8 cellular contexts compared by ENCODE assay signal in genomic region chr3:52537726-52538421, GRCh38. TPM values are rescaled to one million over a fixed set of nuclear protein-coding genes. Genes with fewer than 3 reads are reported as not detected.
A peak's percentile ranks its signal among the peaks of the same experiment; 100 is the strongest.
DNase-seq lines count a peak whose midpoint lies in the region; ATAC-seq, FAIRE-seq and TF ChIP-seq lines count a peak whose summit lies in the region.

No MANE protein-coding gene starts in this region.

- H3K36me3 Mint-ChIP-seq in H9 (ENCODE audit: insufficient read depth in 1 of 3, low read depth in 3 of 3) (peaks cover 17 to 43% (median 27%) of the 10 kb centered on the region in 3 experiments), glutamatergic neuron (ENCODE audit: unreplicated experiment) (no peaks in the 10 kb centered on the region)
- peaks cover 28% of the 10 kb centered on the region for H3K36me3 Mint-ChIP-seq in activated CD4-positive, alpha-beta memory T cell treated with anti-CD3 and anti-CD28 coated beads, Interleukin-2, amount 10 ng/mL, durations not matched to agents 7 days and 5 days (ENCODE audit: low read depth)

- H3K27me3 Mint-ChIP-seq in H9 (ENCODE audit: low read depth) (no peaks in the 10 kb centered on the region), glutamatergic neuron (ENCODE audit: unreplicated experiment) (peaks cover 10% of the 10 kb centered on the region)
- no peaks in the 10 kb centered on the region for H3K27me3 Mint-ChIP-seq in activated CD4-positive, alpha-beta memory T cell treated with anti-CD3 and anti-CD28 coated beads, Interleukin-2, amount 10 ng/mL, durations not matched to agents 7 days and 5 days

- peak overlapping the region in 2 of 3 experiments; percentile 2 to 99; a peak in 2 of 7 replicates for H3K27ac Mint-ChIP-seq in H9
- H3K27ac Mint-ChIP-seq in activated CD4-positive, alpha-beta memory T cell treated with anti-CD3 and anti-CD28 coated beads, Interleukin-2, amount 10 ng/mL, durations not matched to agents 7 days and 5 days = peak overlapping the region; percentile 94
- peak overlapping the region; percentile 21 for H3K27ac Mint-ChIP-seq in glutamatergic neuron (ENCODE audit: unreplicated experiment)

- peak overlapping the region in 1 of 2 donors; percentile 68 for H3K4me3 ChIP-seq in small intestine (ENCODE audit: low read depth in 1 of 2, low read length in 2 of 2)

- H3K36me3 ChIP-seq in small intestine (ENCODE audit: control insufficient read depth in 2 of 2, insufficient read depth in 2 of 2, low read length in 2 of 2) = no peaks in the 10 kb centered on the region

- H3K4me1 ChIP-seq in H9 (ENCODE audit: insufficient read depth, low read length) = peaks cover 6% of the 10 kb centered on the region
- peaks cover 5 to 13% of the 10 kb centered on the region in 2 donors for H3K4me1 ChIP-seq in small intestine (ENCODE audit: control insufficient read depth in 2 of 2, insufficient read depth in 1 of 2, low read depth in 1 of 2, low read length in 1 of 2)

- H3K14ac ChIP-seq in H9 (ENCODE audit: insufficient read depth, low read length) = no peak overlapping the region

- H4K8ac ChIP-seq in H9 (replicated peaks; ENCODE audit: insufficient read length, low read depth, low read length) = no peak overlapping the region

- peaks cover 6% of the 10 kb centered on the region for H3K79me1 ChIP-seq in H9 (ENCODE audit: insufficient read depth, low read depth, low read length, poor library complexity, severe bottlenecking)

- no peak overlapping the region for H2AFZ ChIP-seq in H9 (ENCODE audit: low read length)

- no peak overlapping the region for H3K56ac ChIP-seq in H9 (ENCODE audit: insufficient read length, low read depth, low read length)

- H4K91ac ChIP-seq in H9 (ENCODE audit: insufficient read length, low read depth, low read length) = no peak overlapping the region

- peaks cover 16% of the 10 kb centered on the region for H3K23me2 ChIP-seq in H9 (ENCODE audit: insufficient read length, low read depth, low read length, poor library complexity, severe bottlenecking)

- no CpG with 5 or more reads among the region's 7 CpGs for WGBS in H9 (ENCODE audit: extremely low coverage, insufficient read length, low lambda C conversion rate)
- 67 to 77% (median 74%) methylated on average over 7 of the region's 7 CpGs for WGBS in small intestine, 3 donors

- H3K4me1 Mint-ChIP-seq in H9 = peaks cover 35 to 42% of the 10 kb centered on the region in 2 experiments
- H3K4me1 Mint-ChIP-seq in activated CD4-positive, alpha-beta memory T cell treated with anti-CD3 and anti-CD28 coated beads, Interleukin-2, amount 10 ng/mL, durations not matched to agents 7 days and 5 days = peaks cover 51% of the 10 kb centered on the region
- peaks cover 23% of the 10 kb centered on the region for H3K4me1 Mint-ChIP-seq in glutamatergic neuron (ENCODE audit: low read depth, unreplicated experiment)

- no peak overlapping the region for H3K4ac ChIP-seq in H9 (ENCODE audit: low read depth, low read length)

- no peaks in the 10 kb centered on the region for H4K20me1 ChIP-seq in H9 (ENCODE audit: control insufficient read depth, insufficient read depth, insufficient read length)

- H2BK20ac ChIP-seq in H9 (ENCODE audit: low read depth, low read length, poor library complexity, severe bottlenecking) = no peak overlapping the region

- CTCF ChIA-PET in activated CD4-positive, alpha-beta memory T cell treated with anti-CD3 and anti-CD28 coated beads, Interleukin-2, amount 10 ng/mL, durations not matched to agents 7 days and 5 days (lab: Charles Lee) = interaction anchor here (2.1 kb wide), 1 partner anchor 9 kb away, joined by 6 read pairs; no protein-coding TSS in a partner anchor

- H2BK12ac ChIP-seq in H9 (ENCODE audit: insufficient read length, low read depth, low read length) = no peak overlapping the region

- peak overlapping the region; percentile 93 for H3K4me2 ChIP-seq in H9 (ENCODE audit: insufficient read depth, insufficient read length, low read length)

- H2BK15ac ChIP-seq in H9 (ENCODE audit: low read depth, low read length) = no peak overlapping the region

- no peak overlapping the region for H3T11ph ChIP-seq in H9 (ENCODE audit: low read length)

- ATAC-seq in GM18858 (IDR thresholded peaks at IDR 0.05; ENCODE audit: unreplicated experiment) = no peak

- no peaks in the 10 kb centered on the region for H3K9me3 Mint-ChIP-seq in H9
- H3K9me3 Mint-ChIP-seq in activated CD4-positive, alpha-beta memory T cell treated with anti-CD3 and anti-CD28 coated beads, Interleukin-2, amount 10 ng/mL, durations not matched to agents 7 days and 5 days = no peaks in the 10 kb centered on the region
- peaks cover 14% of the 10 kb centered on the region for H3K9me3 Mint-ChIP-seq in glutamatergic neuron (ENCODE audit: unreplicated experiment)

- no peak overlapping the region for H3K23ac ChIP-seq in H9 (ENCODE audit: insufficient read length, low read depth, low read length)

- no peak for FAIRE-seq in small intestine (lab: Jason Lieb, UNC)

- no peak for TF ChIP-seq CTCF in H9 (conservative IDR thresholded peaks at IDR 0.05)
- TF ChIP-seq CTCF in glutamatergic neuron (IDR thresholded peaks at IDR 0.05; ENCODE audit: partially characterized antibody, unreplicated experiment) = no peak

- POLR2A ChIA-PET in activated CD4-positive, alpha-beta memory T cell treated with anti-CD3 and anti-CD28 coated beads, Interleukin-2, amount 10 ng/mL, durations not matched to agents 7 days and 5 days (lab: Charles Lee) = interaction anchor here (0.8 to 1.3 kb wide), 5 partner anchors 14 to 480 kb away, joined by 3 to 7 read pairs (median 3); no protein-coding TSS in a partner anchor

- H3K27ac ChIP-seq in H9 (ENCODE audit: insufficient read length, low read depth, low read length) (no peak overlapping the region), small intestine (ENCODE audit: low read depth in 1 of 2, low read length in 1 of 2) (peak overlapping the region; percentile 21 to 87)

- no peak overlapping the region for H2AK5ac ChIP-seq in H9 (ENCODE audit: insufficient read length, low read length)

- peaks cover 12% of the 10 kb centered on the region; the same call in 1 of the 2 replicates for H3K79me2 ChIP-seq in H9 (ENCODE audit: insufficient read depth, low read length)

- H3K4me3 Mint-ChIP-seq in H9 (peak overlapping the region; percentile 98 to 99), glutamatergic neuron (ENCODE audit: unreplicated experiment) (peak overlapping the region; percentile 98)
- H3K4me3 Mint-ChIP-seq in activated CD4-positive, alpha-beta memory T cell treated with anti-CD3 and anti-CD28 coated beads, Interleukin-2, amount 10 ng/mL, durations not matched to agents 7 days and 5 days = peak overlapping the region; percentile 99

- H2BK5ac ChIP-seq in H9 (ENCODE audit: insufficient read length, low read length) = no peak overlapping the region

- DNase-seq in H9 (no peak), glutamatergic neuron (no peak), small intestine (no peak), NCI-H1436 (lab: John Stamatoyannopoulos, UW) (no peak), NCI-H345 (lab: John Stamatoyannopoulos, UW) (no peak)
- DNase-seq in activated CD4-positive, alpha-beta memory T cell treated with anti-CD3 and anti-CD28 coated beads, Interleukin-2, amount 10 ng/mL, durations not matched to agents 7 days and 5 days = peak; percentile 16
- DNase-seq in stimulated activated CD4-positive, alpha-beta T cell treated with anti-CD3 and anti-CD28 coated beads, Interleukin-4, amount 100 ng/mL, for 1 hour = no peak

- H3K9me3 ChIP-seq in H9 (ENCODE audit: control insufficient read depth, low read depth, low read length) (no peaks in the 10 kb centered on the region), small intestine (ENCODE audit: control insufficient read depth, low read depth) (no peaks in the 10 kb centered on the region)

- no peak overlapping the region for H2BK120ac ChIP-seq in H9 (ENCODE audit: low read depth, low read length, poor library complexity, severe bottlenecking)

- no peak overlapping the region for H4K5ac ChIP-seq in H9 (ENCODE audit: insufficient read length, low read depth, low read length)

- peak overlapping the region; percentile 41 for H3K9ac ChIP-seq in H9 (ENCODE audit: extremely low read depth, insufficient read length, low read length)

- H3K18ac ChIP-seq in H9 (ENCODE audit: insufficient read length, low read depth, low read length) = no peak overlapping the region

- no peaks in the 10 kb centered on the region for H3K27me3 ChIP-seq in H9 (ENCODE audit: insufficient read depth, low read length)
- no peaks in the 10 kb centered on the region for H3K27me3 ChIP-seq in small intestine (ENCODE audit: control insufficient read depth in 2 of 2, insufficient read depth in 2 of 2, low read length in 2 of 2)

RNA-seq across cellular contexts. Expression of gene UQCC5, which starts 1.5 kb away (rescaled TPM):
- total RNA-seq in H9 (2021) = 39.1 and 45.8 TPM in 2 replicates
- total RNA-seq in activated CD4-positive, alpha-beta memory T cell treated with anti-CD3 and anti-CD28 coated beads, Interleukin-2, amount 10 ng/mL, durations not matched to agents 7 days and 5 days = 10 to 100 TPM in 1 of 2 experiments, 1 to 10 TPM in 1; 8.7 to 10.7 TPM
- 13.7 TPM for total RNA-seq in glutamatergic neuron (ENCODE audit: unreplicated experiment)
- 10 to 100 TPM in 2 of 3 donors, 1 to 10 TPM in 1; 8.9 to 38.9 (median 21.0) TPM for polyA plus RNA-seq in small intestine

RNA-seq across cellular contexts. Expression of gene NT5DC2, which starts 4.2 kb away (rescaled TPM):
- total RNA-seq in H9 (2021) (441 and 444 TPM in 2 replicates), glutamatergic neuron (ENCODE audit: unreplicated experiment) (308 TPM)
- 10 to 100 TPM; 26.2 to 28.1 TPM for total RNA-seq in activated CD4-positive, alpha-beta memory T cell treated with anti-CD3 and anti-CD28 coated beads, Interleukin-2, amount 10 ng/mL, durations not matched to agents 7 days and 5 days
- polyA plus RNA-seq in small intestine = 10 to 100 TPM in 2 of 3 donors, 1 to 10 TPM in 1; 4.9 to 35.9 (median 11.6) TPM

RNA-seq across cellular contexts. Expression of gene STAB1, which starts 42.7 kb away (rescaled TPM):
- total RNA-seq in H9 (2021) = 0.90 and 1.5 TPM in 2 replicates
- total RNA-seq in activated CD4-positive, alpha-beta memory T cell treated with anti-CD3 and anti-CD28 coated beads, Interleukin-2, amount 10 ng/mL, durations not matched to agents 7 days and 5 days = not detected
- 6.3 TPM for total RNA-seq in glutamatergic neuron (ENCODE audit: unreplicated experiment)
- 10 to 100 TPM in 1 of 3 donors, 1 to 10 TPM in 2; 2.0 to 72.1 (median 9.5) TPM for polyA plus RNA-seq in small intestine

Comparison
In these comparisons a context has a peak if more than half of its experiments do, and no peak if none do; other contexts are left out.
1. H3K27ac Mint-ChIP-seq: peak in every context shown above with its lines; median percentile 94 in activated CD4-positive, alpha-beta memory T cell treated with anti-CD3 and anti-CD28 coated beads, Interleukin-2, amount 10 ng/mL, durations not matched to agents 7 days and 5 days; 50 in H9; 21 in glutamatergic neuron.
2. RNA of gene NT5DC2, which starts 4.2 kb away (total RNA-seq): 441 to 444 TPM in H9 and 308 TPM in glutamatergic neuron (single experiment); 26.2 to 28.1 TPM in activated CD4-positive, alpha-beta memory T cell treated with anti-CD3 and anti-CD28 coated beads, Interleukin-2, amount 10 ng/mL, durations not matched to agents 7 days and 5 days; every median in the first group is over 10 times any median in the second.
3. Peak in every context shown above with its lines, with median percentiles within 50 percentile points of each other: H3K4me3 Mint-ChIP-seq.